Comparison of ENCODE assay signal across 10 cellular contexts in genomic region chr4:31089815-31090214, GRCh38.
A peak's percentile ranks its signal among the peaks of the same experiment; 100 is the strongest.
DNase-seq lines count a peak whose midpoint lies in the region; ATAC-seq and TF ChIP-seq lines count a peak whose summit lies in the region.
"Had no signal": no experiment of that assay in that cellular context is flagged by ENCODE, and none has a peak within 500 bp of the region (broad histone marks: within the 10 kb centered on the region; RNA-seq: fewer than 3 reads in every experiment).

No MANE protein-coding gene starts in this region.

- DNase-seq in Calu3 (peak; percentile 73), NCI-H146 treated with DMSO at 0.1 percent for 48 hours (lab: John Stamatoyannopoulos, UW; ENCODE audit: unreplicated experiment) (peak; percentile 91), amniotic epithelial cell (ENCODE audit: low read depth) (peak; percentile 88), kidney glomerular epithelial cell (lab: John Stamatoyannopoulos, UW) (peak; percentile 54), KBM-7 (no peak)
- no peak for DNase-seq in activated CD4-positive, alpha-beta T cell treated with anti-CD3 and anti-CD28 coated beads for 1 hour
- DNase-seq: CD4-positive, alpha-beta memory T cell; effector CD4-positive, alpha-beta T cell had no signal

- TF ChIP-seq CTCF in Calu3 (IDR thresholded peaks at IDR 0.05; ENCODE audit: unreplicated experiment): no peak

- no peaks in the 10 kb centered on the region for H3K9me3 Mint-ChIP-seq in Calu3 (ENCODE audit: low read depth, unreplicated experiment)

- no peak overlapping the region for H3K4me3 Mint-ChIP-seq in Calu3 (ENCODE audit: low read depth, unreplicated experiment)
- H3K4me3 Mint-ChIP-seq: CD4-positive, alpha-beta memory T cell had no signal

- intact Hi-C loops in Calu3 (cut with micrococcal nuclease; ENCODE audit: unreplicated experiment): loop anchor here (10.0 kb wide), 1 partner anchor 135 kb away; no protein-coding TSS in a partner anchor

- H3K4me1 Mint-ChIP-seq in Calu3 (ENCODE audit: low read depth, unreplicated experiment): peaks cover 7% of the 10 kb centered on the region
- H3K4me1 Mint-ChIP-seq: CD4-positive, alpha-beta memory T cell had no signal

- in situ Hi-C loops in KBM-7 (cut with MboI; ENCODE audit: low pct_unique_long_range_greater_than_20kb, low sequenced_read_pairs): no loop called here

- CTCF ChIA-PET in Calu3 (lab: Charles Lee): no interaction called here

- H3K36me3 Mint-ChIP-seq in Calu3 (ENCODE audit: insufficient read depth, unreplicated experiment): no peaks in the 10 kb centered on the region
- H3K36me3 Mint-ChIP-seq: CD4-positive, alpha-beta memory T cell had no signal

- peaks cover 44% of the 10 kb centered on the region for H3K27me3 Mint-ChIP-seq in Calu3 (ENCODE audit: unreplicated experiment)
- H3K27me3 Mint-ChIP-seq: CD4-positive, alpha-beta memory T cell had no signal

- H3K27ac Mint-ChIP-seq in Calu3 (ENCODE audit: unreplicated experiment): peak overlapping the region; percentile 64
- H3K27ac Mint-ChIP-seq: CD4-positive, alpha-beta memory T cell had no signal

- no peak for ATAC-seq in GM18861 (IDR thresholded peaks at IDR 0.05; ENCODE audit: unreplicated experiment)
- ATAC-seq in activated CD4-positive, CD25-positive, alpha-beta regulatory T cell treated with anti-CD3 and anti-CD28 coated beads, Interleukin-2, amount 50 U/mL, for 24 hours: no peak

- BruUV-seq in Calu3 (replicated peaks; lab: Mats Ljungman, UMichigan): no TSS peak

Comparison
In these comparisons a context has a peak if more than half of its experiments do, and no peak if none do; other contexts are left out.
1. DNase-seq: peak in Calu3 (single experiment), NCI-H146 treated with DMSO at 0.1 percent for 48 hours (single experiment), amniotic epithelial cell (single experiment) and kidney glomerular epithelial cell (single experiment); none in activated CD4-positive, alpha-beta T cell treated with anti-CD3 and anti-CD28 coated beads for 1 hour (single experiment) and KBM-7 (single experiment).